9 cellular contexts compared by ENCODE assay signal in the genomic region with DNA sequence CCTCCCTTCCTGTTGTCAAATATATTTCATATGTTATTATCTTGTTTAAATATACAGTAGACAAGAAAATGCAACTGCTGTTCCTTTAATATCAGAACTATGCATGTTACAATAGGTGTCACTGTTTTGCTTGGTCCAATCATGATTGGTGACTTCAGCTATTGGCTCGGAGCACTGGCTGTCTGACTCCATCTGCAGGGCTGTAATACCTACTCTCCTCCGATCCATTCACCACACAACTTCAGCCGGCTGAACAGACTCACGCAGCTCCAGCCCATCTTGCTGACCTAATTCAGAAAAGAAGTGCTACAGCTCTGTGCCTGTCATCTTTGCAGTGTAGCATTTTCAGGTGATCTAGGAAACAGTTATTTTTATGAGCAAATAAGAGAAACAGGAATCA. TPM values are rescaled to one million over a fixed set of nuclear protein-coding genes. Genes with fewer than 3 reads are reported as not detected.
DNase-seq lines count a peak whose midpoint lies in the region; ATAC-seq and TF ChIP-seq lines count a peak whose summit lies in the region.
"Had no signal": no experiment of that assay in that cellular context is flagged by ENCODE, and none has a peak within 500 bp of the region (broad histone marks: within the 10 kb centered on the region; RNA-seq: fewer than 3 reads in every experiment).

Gene BTBD3 (plus strand): TSS at position 231 of the 400 bp plus-strand sequence. CDS start 383 bp downstream, outside the sequence.

- no peak within 1 kb of the TSS for H3K4me3 Mint-ChIP-seq in activated CD4-positive, alpha-beta T cell treated with anti-CD3 and anti-CD28 coated beads, Interleukin-2, amount 10 ng/mL, durations not matched to agents 24 days and 14 days
- peak within 1 kb of the TSS; percentile 8 for H3K4me3 Mint-ChIP-seq in neural crest cell
- H3K4me3 Mint-ChIP-seq: CD4-positive, CD25-positive, alpha-beta regulatory T cell had no signal

- intact Hi-C loops in activated CD4-positive, alpha-beta T cell treated with anti-CD3 and anti-CD28 coated beads, Interleukin-2, amount 10 ng/mL, durations not matched to agents 24 days and 14 days (cut with micrococcal nuclease), result no loop called here

- ATAC-seq in HG03565 (IDR thresholded peaks at IDR 0.05; ENCODE audit: unreplicated experiment), result peak; percentile 79
- ATAC-seq in GM18511 (IDR thresholded peaks at IDR 0.05; ENCODE audit: unreplicated experiment), result no peak

- peak within 1 kb of the TSS; percentile 52 for H3K4me3 ChIP-seq in fibroblast of the aortic adventitia (ENCODE audit: low read depth, low read length)

- H3K9me3 Mint-ChIP-seq in activated CD4-positive, alpha-beta T cell treated with anti-CD3 and anti-CD28 coated beads, Interleukin-2, amount 10 ng/mL, durations not matched to agents 24 days and 14 days, result no peaks in the 10 kb centered on the region
- H3K9me3 Mint-ChIP-seq in neural crest cell, result no peaks in the 10 kb centered on the region

- H3K27ac Mint-ChIP-seq in activated CD4-positive, alpha-beta T cell treated with anti-CD3 and anti-CD28 coated beads, Interleukin-2, amount 10 ng/mL, durations not matched to agents 24 days and 14 days, result no peak within 1 kb of the TSS
- H3K27ac Mint-ChIP-seq in neural crest cell (ENCODE audit: unreplicated experiment), result peak within 1 kb of the TSS; percentile 76
- H3K27ac Mint-ChIP-seq: CD4-positive, CD25-positive, alpha-beta regulatory T cell had no signal

- no peaks in the 10 kb centered on the region for H3K27me3 Mint-ChIP-seq in activated CD4-positive, alpha-beta T cell treated with anti-CD3 and anti-CD28 coated beads, Interleukin-2, amount 10 ng/mL, durations not matched to agents 24 days and 14 days
- H3K27me3 Mint-ChIP-seq in neural crest cell (ENCODE audit: low read depth), result no peaks in the 10 kb centered on the region
- H3K27me3 Mint-ChIP-seq: CD4-positive, CD25-positive, alpha-beta regulatory T cell had no signal

- TF ChIP-seq CTCF in fibroblast of the aortic adventitia (IDR thresholded peaks at IDR 0.05; ENCODE audit: insufficient read depth, low read length) (no peak), neural crest cell (conservative IDR thresholded peaks at IDR 0.05) (no peak)

- DNase-seq in activated CD4-positive, alpha-beta T cell treated with anti-CD3 and anti-CD28 coated beads, Interleukin-2, amount 10 ng/mL, durations not matched to agents 24 days and 14 days, result no peak
- no peak for DNase-seq in activated CD4-positive, alpha-beta T cell treated with anti-CD3 and anti-CD28 coated beads for 1 hour
- peak; percentile 21 for DNase-seq in SK-N-DZ (ENCODE audit: low spot score)
- DNase-seq in fibroblast of the aortic adventitia (ENCODE audit: low read depth), result peak; percentile 78
- DNase-seq in neural crest cell (ENCODE audit: low read depth, low spot score), result no peak
- no peak for DNase-seq in T-helper 1 cell
- DNase-seq: CD4-positive, CD25-positive, alpha-beta regulatory T cell had no signal

- H3K4me1 Mint-ChIP-seq in activated CD4-positive, alpha-beta T cell treated with anti-CD3 and anti-CD28 coated beads, Interleukin-2, amount 10 ng/mL, durations not matched to agents 24 days and 14 days, result peaks cover 4% of the 10 kb centered on the region
- peaks cover 48% of the 10 kb centered on the region for H3K4me1 Mint-ChIP-seq in neural crest cell
- H3K4me1 Mint-ChIP-seq: CD4-positive, CD25-positive, alpha-beta regulatory T cell had no signal

- H3K36me3 Mint-ChIP-seq in activated CD4-positive, alpha-beta T cell treated with anti-CD3 and anti-CD28 coated beads, Interleukin-2, amount 10 ng/mL, durations not matched to agents 24 days and 14 days (ENCODE audit: low read depth), result peaks cover 2% of the 10 kb centered on the region
- peaks cover 5% of the 10 kb centered on the region for H3K36me3 Mint-ChIP-seq in neural crest cell (ENCODE audit: low read depth)
- H3K36me3 Mint-ChIP-seq: CD4-positive, CD25-positive, alpha-beta regulatory T cell had no signal

RNA-seq across cellular contexts. Expression of gene BTBD3, which starts in this region (rescaled TPM):
- 14.8 and 14.9 TPM in 2 replicates for total RNA-seq in activated CD4-positive, alpha-beta T cell treated with anti-CD3 and anti-CD28 coated beads, Interleukin-2, amount 10 ng/mL, durations not matched to agents 24 days and 14 days
- polyA plus RNA-seq in SK-N-DZ (2014; cell fraction: cytosol; rRNA removed), result 25.0 and 29.8 TPM in 2 replicates
- polyA plus RNA-seq in SK-N-DZ (2014; cell fraction: nucleus; rRNA removed), result 30.6 and 35.9 TPM in 2 replicates
- total RNA-seq in fibroblast of the aortic adventitia (ENCODE audit: low replicate concordance) (23.6 and 96.2 TPM in 2 replicates), neural crest cell (131 and 134 TPM in 2 replicates)

Comparison
In these comparisons a context has a peak if more than half of its experiments do, and no peak if none do; other contexts are left out.
1. DNase-seq: peak in SK-N-DZ (single experiment) and fibroblast of the aortic adventitia (single experiment); none in activated CD4-positive, alpha-beta T cell treated with anti-CD3 and anti-CD28 coated beads, Interleukin-2, amount 10 ng/mL, durations not matched to agents 24 days and 14 days (single experiment), activated CD4-positive, alpha-beta T cell treated with anti-CD3 and anti-CD28 coated beads for 1 hour (single experiment), neural crest cell (single experiment) and T-helper 1 cell (0 of 5).